Comparison of ENCODE assay signal across 8 cellular contexts in genomic region chr5:141560141-141560540, GRCh38. TPM values are rescaled to one million over a fixed set of nuclear protein-coding genes. Genes with fewer than 3 reads are reported as not detected.
A peak's percentile ranks its signal among the peaks of the same experiment; 100 is the strongest.
DNase-seq lines count a peak whose midpoint lies in the region; ATAC-seq, FAIRE-seq and TF ChIP-seq lines count a peak whose summit lies in the region.

No MANE protein-coding gene starts in this region.

- no peak for TF ChIP-seq POLR2A in endothelial cell of umbilical vein (IDR thresholded peaks at IDR 0.05; ENCODE audit: low read depth, low read length)

- H3K9ac ChIP-seq in endothelial cell of umbilical vein (replicated peaks; ENCODE audit: extremely low read depth, insufficient read depth, low read length), result peak overlapping the region; percentile 90

- H3K36me3 Mint-ChIP-seq in osteocyte (ENCODE audit: unreplicated experiment), result peaks cover 13% of the 10 kb centered on the region

- no peaks in the 10 kb centered on the region for H3K9me1 ChIP-seq in endothelial cell of umbilical vein (replicated peaks; ENCODE audit: control insufficient read depth, extremely low read depth, insufficient read depth, low read length)

- H3K4me1 Mint-ChIP-seq in osteocyte (ENCODE audit: unreplicated experiment), result peaks cover 35% of the 10 kb centered on the region

- no peak for ATAC-seq in HG03439 (IDR thresholded peaks at IDR 0.05; ENCODE audit: unreplicated experiment)

- H3K4me3 ChIP-seq in endothelial cell of umbilical vein (replicated peaks in 1 of 3; ENCODE audit: insufficient read depth in 1 of 3, low read depth in 1 of 3, low read length in 3 of 3), result peak overlapping the region in 1 of 3 experiments; percentile 25
- H3K4me3 ChIP-seq in small intestine (ENCODE audit: low read depth in 1 of 2, low read length in 2 of 2), result no peak overlapping the region

- H3K9me3 Mint-ChIP-seq in osteocyte (ENCODE audit: unreplicated experiment), result no peaks in the 10 kb centered on the region

- H3K4me2 ChIP-seq in endothelial cell of umbilical vein (ENCODE audit: insufficient read depth, low read length), result peak overlapping the region; percentile 86

- POLR2A ChIA-PET in endothelial cell of umbilical vein (lab: Charles Lee), result interaction anchor here (0.6 kb wide), 1 partner anchor 465 kb away, joined by 7 read pairs; no protein-coding TSS in a partner anchor

- H3K4me1 ChIP-seq in endothelial cell of umbilical vein (ENCODE audit: control insufficient read depth, extremely low read depth, insufficient read depth, low read length) (peaks cover 40% of the 10 kb centered on the region), small intestine (ENCODE audit: control insufficient read depth in 2 of 2, insufficient read depth in 1 of 2, low read depth in 1 of 2, low read length in 1 of 2) (no peaks in the 10 kb centered on the region)

- no peaks in the 10 kb centered on the region for H4K20me1 ChIP-seq in endothelial cell of umbilical vein (replicated peaks; ENCODE audit: control insufficient read depth, extremely low read depth, insufficient read depth, low read length)

- no peaks in the 10 kb centered on the region for H3K27me3 ChIP-seq in endothelial cell of umbilical vein (ENCODE audit: control insufficient read depth in 2 of 2, insufficient read depth in 2 of 2, low read length in 2 of 2)
- no peaks in the 10 kb centered on the region for H3K27me3 ChIP-seq in small intestine (ENCODE audit: control insufficient read depth in 2 of 2, insufficient read depth in 2 of 2, low read length in 2 of 2)

- CTCF ChIA-PET in endothelial cell of umbilical vein (lab: Charles Lee), result interaction anchor here (0.7 to 6.3 kb wide), 29 partner anchors 33 to 338 kb away, joined by 3 to 235 read pairs (median 5); partner anchors contain the start of genes PCDHB14, PCDHGA1, PCDHGA10 and PCDHGA11

- no peak overlapping the region for H3K4me3 Mint-ChIP-seq in osteocyte (ENCODE audit: unreplicated experiment)

- H3K9me3 ChIP-seq in endothelial cell of umbilical vein (replicated peaks; ENCODE audit: control insufficient read depth, insufficient read depth, low read length), result no peaks in the 10 kb centered on the region
- no peaks in the 10 kb centered on the region for H3K9me3 ChIP-seq in small intestine (ENCODE audit: control insufficient read depth, low read depth)

- peak overlapping the region; percentile 99 for H3K27ac Mint-ChIP-seq in osteocyte (ENCODE audit: unreplicated experiment)

- H3K27ac ChIP-seq in endothelial cell of umbilical vein (ENCODE audit: insufficient read depth, low read depth, low read length) (peak overlapping the region; percentile 91), small intestine (ENCODE audit: low read depth in 1 of 2, low read length in 1 of 2) (peak overlapping the region in 1 of 2 donors; percentile 83)

- H3K27me3 Mint-ChIP-seq in osteocyte (ENCODE audit: unreplicated experiment), result no peaks in the 10 kb centered on the region

- H3K36me3 ChIP-seq in endothelial cell of umbilical vein (ENCODE audit: control insufficient read depth in 2 of 2, extremely low read depth in 1 of 2, insufficient read depth in 2 of 2, low read length in 2 of 2), result peaks cover 0 to 5% of the 10 kb centered on the region in 2 experiments
- H3K36me3 ChIP-seq in small intestine (ENCODE audit: control insufficient read depth in 2 of 2, insufficient read depth in 2 of 2, low read length in 2 of 2), result peaks cover 2 to 15% of the 10 kb centered on the region in 2 donors

- DNase-seq in DMS79 (lab: John Stamatoyannopoulos, UW) (peak; percentile 42), NCI-H446 treated with DMSO at 0.1 percent for 48 hours (lab: John Stamatoyannopoulos, UW) (peak; percentile 55), endothelial cell of umbilical vein (ENCODE audit: low read depth, low spot score) (peak; percentile 64), osteocyte (ENCODE audit: extremely low spot score, unreplicated experiment) (no peak), SKM-1 treated with dmso at 0.1 percent for 144 hours (lab: John Stamatoyannopoulos, UW; ENCODE audit: unreplicated experiment) (no peak), NAMALWA (ENCODE audit: low spot score) (no peak), small intestine (no peak)

- dilution Hi-C loops in endothelial cell of umbilical vein (cut with MboI; ENCODE audit: extremely low pct_ligation_motif_present, low sequenced_read_pairs), result no loop called here

- H3K79me2 ChIP-seq in endothelial cell of umbilical vein (ENCODE audit: control insufficient read depth, insufficient read depth, low read length), result no peaks in the 10 kb centered on the region

- intact Hi-C loops in endothelial cell of umbilical vein (cut with micrococcal nuclease), result loop anchor here (1.0 to 5.0 kb wide), 7 partner anchors 36 to 848 kb away; partner anchors contain the start of genes PCDHGA6, PCDHGB1, PCDHGB7 and TAF7

- TSS peak; percentile 84 for BruUV-seq in endothelial cell of umbilical vein (replicated peaks; lab: Mats Ljungman, UMichigan)

- TF ChIP-seq CTCF in endothelial cell of umbilical vein (IDR thresholded peaks at IDR 0.05; ENCODE audit: extremely low read depth in 1 of 2, insufficient read depth in 1 of 2, low read depth in 1 of 2, low read length in 2 of 2) (no peak), osteocyte (IDR thresholded peaks at IDR 0.05) (no peak)

- FAIRE-seq in endothelial cell of umbilical vein (lab: Jason Lieb, UNC) (no peak), small intestine (lab: Jason Lieb, UNC) (no peak)

- no peak overlapping the region for H2AFZ ChIP-seq in endothelial cell of umbilical vein (ENCODE audit: low read depth, low read length)

TF ChIP-seq in endothelial cell of umbilical vein, 7 proteins besides CTCF, POLR2A, EP300 and RAD21:
- TF ChIP-seq JUN (IDR thresholded peaks at IDR 0.05; ENCODE audit: borderline replicate concordance, insufficient read depth, insufficient read length, low read depth) (no peak), POLR2AphosphoS5 (IDR thresholded peaks at IDR 0.05; ENCODE audit: insufficient read depth, low read depth, low read length) (no peak), MYC (IDR thresholded peaks at IDR 0.05; ENCODE audit: low read depth, low read length) (no peak), FOS (IDR thresholded peaks at IDR 0.05; ENCODE audit: borderline replicate concordance, insufficient read depth, low read length) (no peak), EZH2 (IDR thresholded peaks at IDR 0.05; ENCODE audit: borderline replicate concordance, low read depth, low read length, severe bottlenecking) (no peak), GATA2 (IDR thresholded peaks at IDR 0.05; ENCODE audit: insufficient read depth, insufficient read length, low read depth, low read length) (no peak)
- TF ChIP-seq, protein P1, sequence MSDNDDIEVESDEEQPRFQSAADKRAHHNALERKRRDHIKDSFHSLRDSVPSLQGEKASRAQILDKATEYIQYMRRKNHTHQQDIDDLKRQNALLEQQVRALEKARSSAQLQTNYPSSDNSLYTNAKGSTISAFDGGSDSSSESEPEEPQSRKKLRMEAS (IDR thresholded peaks at IDR 0.05; ENCODE audit: insufficient read depth, insufficient read length), result no peak

RNA-seq across cellular contexts. Expression of gene DIAPH1, which starts 58.7 kb away (rescaled TPM):
- total RNA-seq in endothelial cell of umbilical vein (103 and 105 TPM in 2 replicates), osteocyte (50.9 and 52.1 TPM in 2 replicates)
- polyA plus RNA-seq in endothelial cell of umbilical vein (59.2 and 68.6 TPM in 2 replicates), small intestine (10 to 100 TPM; 58.4 to 97.3 (median 87.8) TPM)
- 51.6 and 54.4 TPM in 2 replicates for polyA plus RNA-seq in endothelial cell of umbilical vein (2011; cell fraction: cytosol; rRNA removed)
- polyA plus RNA-seq in endothelial cell of umbilical vein (2011; cell fraction: nucleus; rRNA removed), result 167 and 183 TPM in 2 replicates
- polyA plus RNA-seq in endothelial cell of umbilical vein (2012), result 65.8 and 74.9 TPM in 2 replicates
- 135 and 141 TPM in 2 replicates for polyA minus RNA-seq in endothelial cell of umbilical vein
- polyA minus RNA-seq in endothelial cell of umbilical vein (2011; cell fraction: cytosol; rRNA and poly(A)+ RNA removed), result 79.2 TPM
- polyA minus RNA-seq in endothelial cell of umbilical vein (2011; cell fraction: nucleus; rRNA and poly(A)+ RNA removed), result 114 and 132 TPM in 2 replicates

Comparison
In these comparisons a context has a peak if more than half of its experiments do, and no peak if none do; other contexts are left out.
1. DNase-seq: peak in DMS79 (single experiment), NCI-H446 treated with DMSO at 0.1 percent for 48 hours (single experiment) and endothelial cell of umbilical vein (single experiment); none in osteocyte (single experiment), SKM-1 treated with dmso at 0.1 percent for 144 hours (single experiment), NAMALWA (single experiment) and small intestine (single experiment).